ENCODE assay signal across 9 cellular contexts in the genomic region with DNA sequence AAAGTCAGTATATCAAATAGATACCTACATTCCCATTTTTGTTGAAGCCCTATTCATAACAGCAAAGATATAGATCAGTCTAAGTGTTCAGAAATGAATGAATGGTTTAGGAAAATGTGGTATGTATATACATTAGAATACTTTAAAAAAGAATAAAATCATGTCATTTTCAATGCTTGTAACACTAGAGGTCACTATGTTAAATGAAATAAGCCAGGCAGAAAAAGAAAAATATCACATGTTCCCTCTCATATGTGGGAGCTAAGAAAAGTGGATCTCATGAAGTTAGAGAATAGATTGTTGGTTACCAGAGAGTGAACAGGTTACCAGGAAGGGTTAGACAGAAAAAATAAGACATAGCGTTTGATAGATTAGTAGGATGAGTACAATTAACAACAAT.
A peak's percentile ranks its signal among the peaks of the same experiment; 100 is the strongest.
DNase-seq lines count a peak whose midpoint lies in the region; ATAC-seq and TF ChIP-seq lines count a peak whose summit lies in the region.
"Had no signal": no experiment of that assay in that cellular context is flagged by ENCODE, and none has a peak within 500 bp of the region (broad histone marks: within the 10 kb centered on the region; RNA-seq: fewer than 3 reads in every experiment).

No MANE protein-coding gene starts in this region.

- no peak overlapping the region for H3K27ac Mint-ChIP-seq in natural killer cell
- H3K27ac Mint-ChIP-seq: activated CD4-positive, alpha-beta T cell treated with anti-CD3 and anti-CD28 coated beads, Interleukin-2, amount 10 ng/mL, durations not matched to agents 7 days and 5 days had no signal

- H3K9me3 ChIP-seq in adrenal gland (replicated peaks in 1 of 3), result no peaks in the 10 kb centered on the region
- H3K9me3 ChIP-seq in vagina, result no peaks in the 10 kb centered on the region

- H3K36me3 Mint-ChIP-seq in natural killer cell, result no peaks in the 10 kb centered on the region

- ATAC-seq in natural killer cell, result no peak
- no peak for ATAC-seq in GM19467 (IDR thresholded peaks at IDR 0.05; ENCODE audit: unreplicated experiment)

- no peak overlapping the region for H3K4me3 Mint-ChIP-seq in natural killer cell
- H3K4me3 Mint-ChIP-seq: activated CD4-positive, alpha-beta T cell treated with anti-CD3 and anti-CD28 coated beads, Interleukin-2, amount 10 ng/mL, durations not matched to agents 7 days and 5 days had no signal

- no peak for DNase-seq in GM13977 (ENCODE audit: low spot score)
- DNase-seq in LHCN-M2 (ENCODE audit: low read depth), result peak; percentile 26
- no peak for DNase-seq in adrenal gland
- peak; percentile 54 for DNase-seq in myocyte (ENCODE audit: low read depth)
- no peak for DNase-seq in vagina (ENCODE audit: extremely low spot score in 2 of 2)
- DNase-seq in natural killer cell, result no peak
- no peak for DNase-seq in iPS-NIHi11 (ENCODE audit: low spot score)
- DNase-seq: activated CD4-positive, alpha-beta T cell treated with anti-CD3 and anti-CD28 coated beads, Interleukin-2, amount 10 ng/mL, durations not matched to agents 7 days and 5 days had no signal

- H3K36me3 ChIP-seq in adrenal gland (replicated peaks in 1 of 2), result no peaks in the 10 kb centered on the region
- no peaks in the 10 kb centered on the region for H3K36me3 ChIP-seq in vagina

- H3K4me3 ChIP-seq in adrenal gland (no peak overlapping the region), vagina (no peak overlapping the region)

- in situ Hi-C loops in GM13977 (cut with MboI; ENCODE audit: low pct_unique_long_range_greater_than_20kb, low sequenced_read_pairs, unreplicated experiment), result no loop called here

- H3K4me1 Mint-ChIP-seq in natural killer cell, result no peaks in the 10 kb centered on the region
- H3K4me1 Mint-ChIP-seq: activated CD4-positive, alpha-beta T cell treated with anti-CD3 and anti-CD28 coated beads, Interleukin-2, amount 10 ng/mL, durations not matched to agents 7 days and 5 days had no signal

- intact Hi-C loops in adrenal gland (cut with DNase I) (no loop called here), vagina (cut with DNase I) (no loop called here), natural killer cell (cut with micrococcal nuclease) (no loop called here)

- H3K27me3 Mint-ChIP-seq in natural killer cell (ENCODE audit: low read depth in 2 of 2), result no peaks in the 10 kb centered on the region
- H3K27me3 Mint-ChIP-seq: activated CD4-positive, alpha-beta T cell treated with anti-CD3 and anti-CD28 coated beads, Interleukin-2, amount 10 ng/mL, durations not matched to agents 7 days and 5 days had no signal

- no peak for TF ChIP-seq POLR2A in adrenal gland (IDR thresholded peaks at IDR 0.05)
- no peak for TF ChIP-seq POLR2A in vagina (IDR thresholded peaks at IDR 0.05)

- peak; percentile 12 for TF ChIP-seq CTCF in GM13977 (IDR thresholded peaks at IDR 0.05; ENCODE audit: extremely low read depth, insufficient read depth, missing control alignments)
- peak in 5 of 6 experiments; percentile 9 to 53 (median 45) for TF ChIP-seq CTCF in adrenal gland (IDR thresholded peaks at IDR 0.05)
- TF ChIP-seq CTCF in vagina (IDR thresholded peaks at IDR 0.05), result no peak
- TF ChIP-seq CTCF in natural killer cell (IDR thresholded peaks at IDR 0.05), result no peak

- H3K4me1 ChIP-seq in adrenal gland (replicated peaks in 1 of 2) (no peaks in the 10 kb centered on the region), vagina (no peaks in the 10 kb centered on the region)

- no peak overlapping the region for H3K27ac ChIP-seq in adrenal gland
- H3K27ac ChIP-seq in vagina, result no peak overlapping the region

- H3K9me3 Mint-ChIP-seq in natural killer cell, result peaks cover 4 to 9% of the 10 kb centered on the region in 2 donors
- H3K9me3 Mint-ChIP-seq: activated CD4-positive, alpha-beta T cell treated with anti-CD3 and anti-CD28 coated beads, Interleukin-2, amount 10 ng/mL, durations not matched to agents 7 days and 5 days had no signal

- H3K27me3 ChIP-seq in adrenal gland, result no peaks in the 10 kb centered on the region
- H3K27me3 ChIP-seq in vagina, result no peaks in the 10 kb centered on the region

- 33 to 62% (median 44%) methylated on average over 1 of the region's 1 CpG for WGBS in adrenal gland, 4 donors

Comparison
In these comparisons a context has a peak if more than half of its experiments do, and no peak if none do; other contexts are left out.
1. DNase-seq: peak in LHCN-M2 (single experiment) and myocyte (single experiment); none in GM13977 (single experiment), adrenal gland (0 of 7), vagina (0 of 2), natural killer cell (single experiment) and iPS-NIHi11 (single experiment).
2. CTCF ChIP-seq: peak in GM13977 (single experiment) and adrenal gland (5 of 6); none in vagina (0 of 3) and natural killer cell (single experiment).